In genomic region chr2:171893196-171893823, GRCh38 we compare ENCODE assay signal across 7 cellular contexts. TPM values are rescaled to one million over a fixed set of nuclear protein-coding genes. Genes with fewer than 3 reads are reported as not detected.
DNase-seq lines count a peak whose midpoint lies in the region; ATAC-seq and TF ChIP-seq lines count a peak whose summit lies in the region.

No MANE protein-coding gene starts in this region.

- H3K36me3 Mint-ChIP-seq in naive B cell: peaks cover 0 to 10% of the 10 kb centered on the region in 2 donors

- peaks cover 15% of the 10 kb centered on the region for H3K4me1 ChIP-seq in GM23248 (ENCODE audit: insufficient read depth)

- H3K79me2 ChIP-seq in GM23248 (ENCODE audit: insufficient read depth): peaks cover 28% of the 10 kb centered on the region

- ATAC-seq in naive B cell (ENCODE audit: low read depth in 2 of 2) (no peak), GM18868 (IDR thresholded peaks at IDR 0.05; ENCODE audit: unreplicated experiment) (no peak)

- no peaks in the 10 kb centered on the region for H3F3A ChIP-seq in GM23248 (ENCODE audit: insufficient read depth)

- peak overlapping the region; percentile 97 to 100 (median 98) for H3K4me3 Mint-ChIP-seq in naive B cell

- peak; percentile 47 for DNase-seq in GM23248
- DNase-seq in NCI-H2227 treated with DMSO at 0.1 percent for 48 hours (lab: John Stamatoyannopoulos, UW): peak; percentile 85
- no peak for DNase-seq in dorsolateral prefrontal cortex
- DNase-seq in naive B cell: peak; percentile 0
- no peak for DNase-seq in activated gamma-delta T cell treated with Interleukin-2 at 50 U/mL for 16 hours
- DNase-seq in amniotic stem cell (lab: John Stamatoyannopoulos, UW): no peak

- H3K4me3 ChIP-seq in GM23248 (peak overlapping the region; percentile 100), dorsolateral prefrontal cortex (peak overlapping the region; percentile 67 to 97 (median 86))

- H3K9ac ChIP-seq in GM23248: peak overlapping the region; percentile 87

- no peaks in the 10 kb centered on the region for H3K9me2 ChIP-seq in GM23248 (ENCODE audit: insufficient read depth)

- no peaks in the 10 kb centered on the region for H3K27me3 Mint-ChIP-seq in naive B cell

- H3K27ac Mint-ChIP-seq in naive B cell: peak overlapping the region; percentile 38 to 94 (median 86)

- no peaks in the 10 kb centered on the region for H3K9me3 Mint-ChIP-seq in naive B cell

- H3K36me3 ChIP-seq in GM23248 (ENCODE audit: low read depth): peaks cover 6% of the 10 kb centered on the region; the same call in 1 of the 2 replicates

- H4K20me1 ChIP-seq in GM23248 (ENCODE audit: insufficient read depth): no peaks in the 10 kb centered on the region

- H3K27ac ChIP-seq in GM23248 (peak overlapping the region; percentile 67), dorsolateral prefrontal cortex (peak overlapping the region in 43 of 59 donors; percentile 5 to 92 (median 76))

- H3K4me1 Mint-ChIP-seq in naive B cell: peaks cover 22 to 33% (median 29%) of the 10 kb centered on the region in 3 donors

- WGBS in GM23248 (ENCODE audit: low coverage in 1 of 2, low lambda C conversion rate in 2 of 2, missing lambda C conversion rate in 2 of 2), 2 experiments: 30 to 36% methylated on average over 7 of the region's 7 CpGs

- in situ Hi-C loops in GM23248 (cut with MboI): no loop called here

- intact Hi-C loops in dorsolateral prefrontal cortex (cut with DNase I): no loop called here

- no peak for TF ChIP-seq CTCF in dorsolateral prefrontal cortex (IDR thresholded peaks at IDR 0.05 in 54 of 56, conservative IDR thresholded peaks at IDR 0.05 in 2 of 56; ENCODE audit: low read depth in 1 of 56, partially characterized antibody in 56 of 56)

- H2AFZ ChIP-seq in GM23248: peak overlapping the region; percentile 100

- H3K27me3 ChIP-seq in GM23248 (replicated peaks; ENCODE audit: insufficient read depth) (no peaks in the 10 kb centered on the region), dorsolateral prefrontal cortex (no peaks in the 10 kb centered on the region)

- H3K9me3 ChIP-seq in GM23248 (ENCODE audit: low read depth): no peaks in the 10 kb centered on the region

- peak overlapping the region; percentile 88 for H3K4me2 ChIP-seq in GM23248 (ENCODE audit: unreplicated experiment)

RNA-seq across cellular contexts. Expression of gene SLC25A12, which starts 0.7 kb away (rescaled TPM):
- 17.6 and 21.0 TPM in 2 replicates for total RNA-seq in GM23248 (2014; rRNA removed; shearing (Covaris generic))
- polyA plus RNA-seq in GM23248 (2016; fragmentation: Nextera tagmentation; extraction: Ambion mirVana): 13.7 and 15.1 TPM in 2 replicates
- 100 to 1,000 TPM in 71 of 120 experiments, 10 to 100 TPM in 49; 37.2 to 159 (median 105) TPM for total RNA-seq in dorsolateral prefrontal cortex
- 10 to 100 TPM in 3 of 6 donors, 1 to 10 TPM in 3; 2.2 to 12.7 (median 10.0) TPM for polyA plus RNA-seq in naive B cell (ENCODE audit: low read depth in 6 of 6)

RNA-seq across cellular contexts. Expression of gene HAT1, which starts 29.0 kb away (rescaled TPM):
- total RNA-seq in GM23248 (2014; rRNA removed; shearing (Covaris generic)): 43.6 and 56.6 TPM in 2 replicates
- polyA plus RNA-seq in GM23248 (2016; fragmentation: Nextera tagmentation; extraction: Ambion mirVana) (96.2 and 100 TPM in 2 replicates), naive B cell (ENCODE audit: low read depth in 6 of 6) (100 to 1,000 TPM in 1 of 6 donors, 10 to 100 TPM in 5; 68.9 to 128 (median 75.4) TPM)
- 10 to 100 TPM; 13.9 to 33.5 (median 22.1) TPM for total RNA-seq in dorsolateral prefrontal cortex

Comparison
In these comparisons a context has a peak if more than half of its experiments do, and no peak if none do; other contexts are left out.
1. DNase-seq: peak in GM23248 (single experiment), NCI-H2227 treated with DMSO at 0.1 percent for 48 hours (single experiment) and naive B cell (single experiment); none in dorsolateral prefrontal cortex (0 of 10), activated gamma-delta T cell treated with Interleukin-2 at 50 U/mL for 16 hours (single experiment) and amniotic stem cell (single experiment).